14 cellular contexts compared by ENCODE assay signal in the genomic region with DNA sequence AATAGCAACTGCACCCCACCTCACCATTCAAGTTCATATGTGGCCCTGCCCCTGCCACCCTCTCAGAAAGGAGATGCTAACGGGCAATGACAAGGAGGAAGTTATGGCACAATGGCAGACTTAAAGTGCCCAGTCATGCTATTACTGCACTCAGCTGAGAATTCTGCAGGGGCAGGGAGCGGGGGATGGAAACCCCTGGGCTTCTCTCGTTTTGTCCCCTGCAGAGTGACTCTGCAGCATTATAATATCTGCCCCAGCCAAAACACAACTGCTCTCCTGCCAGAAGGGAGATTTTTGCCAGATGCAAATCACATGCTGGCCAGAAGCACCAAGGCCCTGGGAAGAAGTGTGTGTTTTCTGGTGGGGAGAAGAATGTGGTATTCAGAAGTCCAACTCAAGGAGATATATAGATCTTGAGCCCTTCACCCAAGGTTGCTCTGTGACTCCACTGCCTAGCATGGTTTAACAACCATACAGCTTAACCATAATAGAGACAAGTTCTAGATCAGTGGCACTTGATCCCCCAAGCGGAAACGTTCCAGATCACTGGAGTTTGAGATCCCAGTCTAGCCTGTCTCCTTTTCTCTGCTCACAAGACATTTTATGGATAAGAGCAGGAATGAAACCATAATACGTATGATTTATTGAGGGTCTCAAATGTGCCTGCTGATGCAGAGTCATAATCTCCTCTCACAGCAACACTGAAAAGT.
DNase-seq lines count a peak whose midpoint lies in the region; ATAC-seq and TF ChIP-seq lines count a peak whose summit lies in the region.
"Had no signal": no experiment of that assay in that cellular context is flagged by ENCODE, and none has a peak within 500 bp of the region (broad histone marks: within the 10 kb centered on the region; RNA-seq: fewer than 3 reads in every experiment).

No MANE protein-coding gene starts in this region.

- H3K9me2 ChIP-seq in SK-N-SH = no peaks in the 10 kb centered on the region

- H3K9me3 Mint-ChIP-seq in stimulated activated memory B cell treated with anti-CD40 and anti-IgM and Interleukin-4, amounts not matched to agents 10 μg/mL and 1 μg/mL and 100 μg/mL, for 72 hours = peaks cover 8% of the 10 kb centered on the region

- H3F3A ChIP-seq in SK-N-SH (replicated peaks; ENCODE audit: insufficient read depth) = no peaks in the 10 kb centered on the region

- 71% methylated on average over 6 of the region's 6 CpGs for WGBS in SK-N-SH (ENCODE audit: low lambda C conversion rate)

- H3K27me3 ChIP-seq in HUES6 (ENCODE audit: control insufficient read depth, insufficient read depth, low read length) (no peaks in the 10 kb centered on the region), SK-N-SH (ENCODE audit: insufficient read depth) (no peaks in the 10 kb centered on the region)

- POLR2A ChIA-PET in SK-N-SH (lab: Yijun Ruan, JAX) = no interaction called here

- peaks cover 9% of the 10 kb centered on the region for H3K9me3 ChIP-seq in HUES6 (ENCODE audit: control insufficient read depth, insufficient read depth, low read depth, low read length)
- H3K9me3 ChIP-seq in SK-N-SH = no peaks in the 10 kb centered on the region

- H3K4me1 Mint-ChIP-seq in stimulated activated memory B cell treated with anti-CD40 and anti-IgM and Interleukin-4, amounts not matched to agents 10 μg/mL and 1 μg/mL and 100 μg/mL, for 72 hours = peaks cover 46% of the 10 kb centered on the region

- H3K27ac ChIP-seq in HUES6 (ENCODE audit: low read depth, low read length) (no peak overlapping the region), SK-N-SH (ENCODE audit: low read depth in 2 of 2, low read length in 1 of 2) (no peak overlapping the region)

- H3K4me1 ChIP-seq in HUES6 (ENCODE audit: control insufficient read depth, insufficient read depth, low read length) = peaks cover 24% of the 10 kb centered on the region
- peaks cover 0 to 8% of the 10 kb centered on the region in 2 experiments; a peak in 1 of 4 replicates for H3K4me1 ChIP-seq in SK-N-SH (ENCODE audit: control insufficient read depth in 1 of 2, insufficient read depth in 2 of 2, low read depth in 1 of 2, low read length in 1 of 2)

- CTCF ChIA-PET in SK-N-SH (lab: Yijun Ruan, JAX) = no interaction called here

- H3K4me2 ChIP-seq in SK-N-SH = no peak overlapping the region

- no peak overlapping the region for H2AFZ ChIP-seq in SK-N-SH (ENCODE audit: low read depth)

- H3K27me3 Mint-ChIP-seq in stimulated activated memory B cell treated with anti-CD40 and anti-IgM and Interleukin-4, amounts not matched to agents 10 μg/mL and 1 μg/mL and 100 μg/mL, for 72 hours = no peaks in the 10 kb centered on the region

- intact Hi-C loops in cardiac septum (cut with DNase I) = no loop called here

- H3K27ac Mint-ChIP-seq in stimulated activated memory B cell treated with anti-CD40 and anti-IgM and Interleukin-4, amounts not matched to agents 10 μg/mL and 1 μg/mL and 100 μg/mL, for 72 hours = peak overlapping the region; percentile 34
- H3K27ac Mint-ChIP-seq: activated CD8-positive, alpha-beta memory T cell treated with anti-CD3 and anti-CD28 coated beads, Interleukin-2, amount 10 ng/mL, durations not matched to agents 7 days and 5 days had no signal

- no peaks in the 10 kb centered on the region for H4K20me1 ChIP-seq in SK-N-SH (ENCODE audit: insufficient read depth)

- TF ChIP-seq RAD21 in SK-N-SH (IDR thresholded peaks at IDR 0.05; ENCODE audit: low read length) = no peak

- H3K4me3 ChIP-seq in HUES6 (ENCODE audit: low read depth, low read length) (no peak overlapping the region), SK-N-SH (ENCODE audit: low read depth in 2 of 2, low read length in 1 of 2) (no peak overlapping the region)

- no peak for ATAC-seq in stimulated activated memory B cell treated with anti-CD40 and anti-IgM and Interleukin-4, amounts not matched to agents 10 μg/mL and 1 μg/mL and 100 μg/mL, for 72 hours
- ATAC-seq in activated CD4-positive, CD25-positive, alpha-beta regulatory T cell treated with anti-CD3 and anti-CD28 coated beads, Interleukin-2, amount 50 U/mL, for 24 hours = no peak
- ATAC-seq: activated CD8-positive, alpha-beta memory T cell treated with anti-CD3 and anti-CD28 coated beads, Interleukin-2, amount 10 ng/mL, durations not matched to agents 7 days and 5 days had no signal

- no peaks in the 10 kb centered on the region for H3K79me2 ChIP-seq in SK-N-SH (ENCODE audit: insufficient read depth)

- H3K36me3 ChIP-seq in HUES6 (ENCODE audit: control insufficient read depth, insufficient read depth, low read length) (no peaks in the 10 kb centered on the region), SK-N-SH (replicated peaks in 1 of 2; ENCODE audit: control insufficient read depth in 1 of 2, insufficient read depth in 2 of 2, low read length in 1 of 2) (no peaks in the 10 kb centered on the region)

- TF ChIP-seq EP300 in SK-N-SH (IDR thresholded peaks at IDR 0.05; ENCODE audit: borderline replicate concordance in 1 of 2, low read depth in 1 of 2, low read length in 1 of 2) = no peak

- TF ChIP-seq CTCF in SK-N-SH (IDR thresholded peaks at IDR 0.05) = no peak

- H3K9ac ChIP-seq in HUES6 (ENCODE audit: low read length) = peak overlapping the region; percentile 22
- no peak overlapping the region for H3K9ac ChIP-seq in SK-N-SH

- no peak overlapping the region for H3K4me3 Mint-ChIP-seq in stimulated activated memory B cell treated with anti-CD40 and anti-IgM and Interleukin-4, amounts not matched to agents 10 μg/mL and 1 μg/mL and 100 μg/mL, for 72 hours
- H3K4me3 Mint-ChIP-seq: activated CD8-positive, alpha-beta memory T cell treated with anti-CD3 and anti-CD28 coated beads, Interleukin-2, amount 10 ng/mL, durations not matched to agents 7 days and 5 days had no signal

- H3K36me3 Mint-ChIP-seq in stimulated activated memory B cell treated with anti-CD40 and anti-IgM and Interleukin-4, amounts not matched to agents 10 μg/mL and 1 μg/mL and 100 μg/mL, for 72 hours = peaks cover 14% of the 10 kb centered on the region

- no peak for DNase-seq in SK-N-SH
- DNase-seq in cardiac septum (ENCODE audit: low spot score) = peak; percentile 82
- DNase-seq in T-helper 9 cell = no peak
- DNase-seq in superior temporal gyrus (ENCODE audit: extremely low spot score) = no peak
- DNase-seq in occipital lobe (lab: John Stamatoyannopoulos, UW) = no peak
- DNase-seq: activated CD8-positive, alpha-beta memory T cell treated with anti-CD3 and anti-CD28 coated beads, Interleukin-2, amount 10 ng/mL, durations not matched to agents 7 days and 5 days; amniotic stem cell; DMS79; KG1; stimulated activated CD4-positive, alpha-beta T cell treated with anti-CD3 and anti-CD28 coated beads, Interleukin-4, amount 100 ng/mL, for 24 hours; SW 1271 had no signal

TF ChIP-seq in SK-N-SH, 30 proteins besides CTCF, POLR2A, EP300 and RAD21:
- TF ChIP-seq SIN3A (IDR thresholded peaks at IDR 0.05; ENCODE audit: borderline replicate concordance, low read depth, low read length) (no peak), TCF12 (IDR thresholded peaks at IDR 0.05) (peak; percentile 9; the same call in 1 of the 2 replicates), CHD2 (IDR thresholded peaks at IDR 0.05; ENCODE audit: low read length, partially characterized antibody) (no peak)
